Comparison of ENCODE assay signal across 23 cellular contexts in the genomic region with DNA sequence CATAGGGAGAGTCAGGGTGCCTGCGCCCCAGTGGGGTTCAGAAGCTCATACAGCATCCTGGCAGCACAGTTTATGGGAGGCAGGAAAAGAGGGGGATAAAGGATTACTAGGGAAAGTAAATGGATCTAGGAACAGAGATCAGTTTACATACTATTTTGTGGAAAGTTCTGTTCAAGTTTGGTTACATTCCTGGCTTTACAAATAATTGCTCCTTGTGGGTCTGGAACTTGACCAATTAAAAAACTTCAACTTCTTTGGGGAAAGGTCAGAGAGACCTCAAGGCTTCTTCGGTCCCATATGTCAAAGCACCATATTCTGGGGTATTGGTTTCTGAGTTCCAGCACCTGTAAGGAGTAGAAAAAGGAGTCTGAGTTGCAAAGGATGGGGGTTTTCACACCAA.
"Had no signal": no experiment of that assay in that cellular context is flagged by ENCODE, and none has a peak within 500 bp of the region (broad histone marks: within the 10 kb centered on the region; RNA-seq: fewer than 3 reads in every experiment).

No MANE protein-coding gene starts in this region.

- H3K36me3 ChIP-seq: gastrocnemius medialis, neutrophil, sigmoid colon, tibial artery, upper lobe of left lung, vagina had no signal

- DNase-seq: cortex of kidney; effector memory CD8-positive, alpha-beta T cell; erythroblast; foreskin fibroblast; gastrocnemius medialis; head of caudate nucleus; left ventricle myocardium superior; natural killer cell; psoas muscle; right cardiac atrium; sigmoid colon; stimulated activated CD4-positive, alpha-beta T cell treated with anti-CD3 and anti-CD28 coated beads, Interleukin-2, amount 100 ng/mL, for 24 hours; stimulated activated CD4-positive, alpha-beta T cell treated with anti-CD3 and anti-CD28 coated beads, Interleukin-4, amount 100 ng/mL, for 24 hours; stimulated activated naive CD8-positive, alpha-beta T cell treated with anti-CD3 and anti-CD28 coated beads, Interleukin-15, Interleukin-2, amounts not matched to agents 100 U/mL and 50 U/mL, for 24 hours; substantia nigra; testis; tibial artery; upper lobe of left lung had no signal

- H3K4me1 ChIP-seq: testis had no signal

- H3K9me3 ChIP-seq: gastrocnemius medialis, neutrophil, psoas muscle, sigmoid colon, testis, tibial artery, upper lobe of left lung, vagina had no signal

- H3K27ac ChIP-seq: neutrophil, psoas muscle, sigmoid colon, testis, tibial artery, vagina had no signal

- H3K9me3 Mint-ChIP-seq: effector memory CD8-positive, alpha-beta T cell; memory B cell; natural killer cell had no signal

- H3K4me3 ChIP-seq: gastrocnemius medialis, lung, psoas muscle, sigmoid colon, testis, tibial artery, upper lobe of left lung, vagina had no signal

- H3K36me3 Mint-ChIP-seq: memory B cell; natural killer cell; stimulated activated memory B cell treated with anti-CD40 and anti-IgM and Interleukin-4, amounts not matched to agents 10 μg/mL and 1 μg/mL and 100 μg/mL, for 72 hours had no signal

- H3K27me3 Mint-ChIP-seq: effector memory CD8-positive, alpha-beta T cell; memory B cell; stimulated activated memory B cell treated with anti-CD40 and anti-IgM and Interleukin-4, amounts not matched to agents 10 μg/mL and 1 μg/mL and 100 μg/mL, for 72 hours had no signal

- H3K4me3 Mint-ChIP-seq: effector memory CD8-positive, alpha-beta T cell; memory B cell; natural killer cell; stimulated activated memory B cell treated with anti-CD40 and anti-IgM and Interleukin-4, amounts not matched to agents 10 μg/mL and 1 μg/mL and 100 μg/mL, for 72 hours had no signal

- ATAC-seq: effector memory CD8-positive, alpha-beta T cell; left ventricle myocardium superior; natural killer cell; right cardiac atrium; stimulated activated memory B cell treated with anti-CD40 and anti-IgM and Interleukin-4, amounts not matched to agents 10 μg/mL and 1 μg/mL and 100 μg/mL, for 72 hours; stimulated activated naive CD8-positive, alpha-beta T cell treated with anti-CD3 and anti-CD28 coated beads, Interleukin-15, Interleukin-2, amounts not matched to agents 100 U/mL and 50 U/mL, for 24 hours had no signal

- H3K27ac Mint-ChIP-seq: memory B cell; natural killer cell; stimulated activated memory B cell treated with anti-CD40 and anti-IgM and Interleukin-4, amounts not matched to agents 10 μg/mL and 1 μg/mL and 100 μg/mL, for 72 hours had no signal

- H3K27me3 ChIP-seq: gastrocnemius medialis, neutrophil, testis, upper lobe of left lung, vagina had no signal
